In genomic region chr2:6772366-6772710, GRCh38 we compare ENCODE assay signal across 12 cellular contexts.
DNase-seq lines count a peak whose midpoint lies in the region; ATAC-seq and TF ChIP-seq lines count a peak whose summit lies in the region.
"Had no signal": no experiment of that assay in that cellular context is flagged by ENCODE, and none has a peak within 500 bp of the region (broad histone marks: within the 10 kb centered on the region; RNA-seq: fewer than 3 reads in every experiment).

No MANE protein-coding gene starts in this region.

- intact Hi-C loops in Right ventricle myocardium superior (cut with DNase I) (loop anchor here (2.0 kb wide), 1 partner anchor 418 kb away; no protein-coding TSS in a partner anchor), Right ventricle myocardium inferior (cut with DNase I) (no loop called here)

- H3K79me2 ChIP-seq in OCI-LY1 (ENCODE audit: insufficient read depth, low read length), result no peaks in the 10 kb centered on the region

- no peak overlapping the region for H3K9ac ChIP-seq in OCI-LY1 (ENCODE audit: low read length)

- H3F3A ChIP-seq in OCI-LY1 (ENCODE audit: insufficient read depth, low read length), result no peaks in the 10 kb centered on the region

- H3K27ac ChIP-seq in OCI-LY1 (ENCODE audit: low read depth, low read length, poor library complexity, severe bottlenecking), result no peak overlapping the region
- no peak overlapping the region for H3K27ac ChIP-seq in tibial nerve
- H3K27ac ChIP-seq: sigmoid colon had no signal

- no peak overlapping the region for H3K4me3 Mint-ChIP-seq in natural killer cell treated with Interleukin-12 subunit alpha and Interleukin-12 subunit beta and Interleukin-15 and Interleukin-18, amount 100 ng/mL, for 72 hours
- H3K4me3 Mint-ChIP-seq: activated CD4-positive, alpha-beta T cell treated with anti-CD3 and anti-CD28 coated beads, Interleukin-2, amount 10 ng/mL, durations not matched to agents 24 days and 14 days; memory B cell had no signal

- WGBS in tibial nerve, 2 donors, result 23 to 29% methylated on average over 7 of the region's 7 CpGs

- peaks cover 8 to 30% of the 10 kb centered on the region in 2 donors for H3K27me3 Mint-ChIP-seq in natural killer cell treated with Interleukin-12 subunit alpha and Interleukin-12 subunit beta and Interleukin-15 and Interleukin-18, amount 100 ng/mL, for 72 hours

- ATAC-seq in Right ventricle myocardium superior (ENCODE audit: poor library complexity), result peak; percentile 34
- no peak for ATAC-seq in Right ventricle myocardium inferior
- peak; percentile 42 for ATAC-seq in esophagus mucosa
- ATAC-seq in natural killer cell treated with Interleukin-12 subunit alpha and Interleukin-12 subunit beta and Interleukin-15 and Interleukin-18, amount 100 ng/mL, for 72 hours, result no peak

- H3K9me3 ChIP-seq in OCI-LY1 (ENCODE audit: low read length) (no peaks in the 10 kb centered on the region), tibial nerve (no peaks in the 10 kb centered on the region)
- H3K9me3 ChIP-seq: sigmoid colon had no signal

- H3K36me3 ChIP-seq in OCI-LY1 (ENCODE audit: insufficient read depth, low read length) (no peaks in the 10 kb centered on the region), tibial nerve (no peaks in the 10 kb centered on the region)
- H3K36me3 ChIP-seq: sigmoid colon had no signal

- H3K27ac Mint-ChIP-seq in natural killer cell treated with Interleukin-12 subunit alpha and Interleukin-12 subunit beta and Interleukin-15 and Interleukin-18, amount 100 ng/mL, for 72 hours, result no peak overlapping the region
- H3K27ac Mint-ChIP-seq: activated CD4-positive, alpha-beta T cell treated with anti-CD3 and anti-CD28 coated beads, Interleukin-2, amount 10 ng/mL, durations not matched to agents 24 days and 14 days; memory B cell had no signal

- H3K27me3 ChIP-seq in OCI-LY1 (ENCODE audit: insufficient read depth, low read length), result no peaks in the 10 kb centered on the region
- peaks cover 0 to 9% of the 10 kb centered on the region in 2 donors for H3K27me3 ChIP-seq in tibial nerve
- H3K27me3 ChIP-seq: sigmoid colon had no signal

- no peaks in the 10 kb centered on the region for H3K9me2 ChIP-seq in OCI-LY1 (ENCODE audit: low read depth, low read length)

- H4K20me1 ChIP-seq in OCI-LY1 (ENCODE audit: insufficient read depth, low read length), result no peaks in the 10 kb centered on the region

- H2AFZ ChIP-seq in OCI-LY1 (ENCODE audit: low read length), result no peak overlapping the region

- no peak for DNase-seq in Right ventricle myocardium superior
- no peak for DNase-seq in Right ventricle myocardium inferior (ENCODE audit: missing footprints)
- DNase-seq in HCEC 1CT, result no peak
- DNase-seq in SIG-M5 (lab: John Stamatoyannopoulos, UW), result no peak
- no peak for DNase-seq in natural killer cell treated with Interleukin-12 subunit alpha and Interleukin-12 subunit beta and Interleukin-15 and Interleukin-18, amount 100 ng/mL, for 72 hours (ENCODE audit: low spot score)
- no peak for DNase-seq in tibial nerve (ENCODE audit: low spot score in 2 of 2)
- DNase-seq: activated gamma-delta T cell treated with Interleukin-2 at 50 U/mL for 16 hours, sigmoid colon had no signal

- H3K9me3 Mint-ChIP-seq in natural killer cell treated with Interleukin-12 subunit alpha and Interleukin-12 subunit beta and Interleukin-15 and Interleukin-18, amount 100 ng/mL, for 72 hours, result no peaks in the 10 kb centered on the region
- H3K9me3 Mint-ChIP-seq: activated CD4-positive, alpha-beta T cell treated with anti-CD3 and anti-CD28 coated beads, Interleukin-2, amount 10 ng/mL, durations not matched to agents 24 days and 14 days; memory B cell had no signal

- no peaks in the 10 kb centered on the region for H3K4me1 Mint-ChIP-seq in natural killer cell treated with Interleukin-12 subunit alpha and Interleukin-12 subunit beta and Interleukin-15 and Interleukin-18, amount 100 ng/mL, for 72 hours (ENCODE audit: low read depth in 2 of 2)
- H3K4me1 Mint-ChIP-seq: memory B cell had no signal

- no peaks in the 10 kb centered on the region for H3K36me3 Mint-ChIP-seq in natural killer cell treated with Interleukin-12 subunit alpha and Interleukin-12 subunit beta and Interleukin-15 and Interleukin-18, amount 100 ng/mL, for 72 hours
- H3K36me3 Mint-ChIP-seq: memory B cell had no signal

- no peak for TF ChIP-seq EP300 in tibial nerve (IDR thresholded peaks at IDR 0.05)

- H3K4me2 ChIP-seq in OCI-LY1 (ENCODE audit: low read length), result peak overlapping the region; percentile 24; the same call in 1 of the 2 replicates

- H3K4me3 ChIP-seq in OCI-LY1 (ENCODE audit: low read depth, low read length, poor library complexity, severe bottlenecking) (peak overlapping the region; percentile 3), tibial nerve (no peak overlapping the region)

- peaks cover 23% of the 10 kb centered on the region for H3K4me1 ChIP-seq in OCI-LY1 (ENCODE audit: insufficient read depth, low read length, severe bottlenecking)
- H3K4me1 ChIP-seq in tibial nerve, result peaks cover 0 to 9% (median 4%) of the 10 kb centered on the region in 4 donors

- no peak for TF ChIP-seq POLR2A in tibial nerve (IDR thresholded peaks at IDR 0.05)

- TF ChIP-seq CTCF in OCI-LY1 (IDR thresholded peaks at IDR 0.05; ENCODE audit: low read length) (no peak), tibial nerve (IDR thresholded peaks at IDR 0.05) (no peak)

Comparison
In these comparisons a context has a peak if more than half of its experiments do, and no peak if none do; other contexts are left out.
1. ATAC-seq: peak in Right ventricle myocardium superior (single experiment) and esophagus mucosa (single experiment); none in Right ventricle myocardium inferior (single experiment) and natural killer cell treated with Interleukin-12 subunit alpha and Interleukin-12 subunit beta and Interleukin-15 and Interleukin-18, amount 100 ng/mL, for 72 hours (0 of 2).